In genomic region chr1:172918478-172918877, GRCh38 we compare ENCODE assay signal across 17 cellular contexts.
"Had no signal": no experiment of that assay in that cellular context is flagged by ENCODE, and none has a peak within 500 bp of the region (broad histone marks: within the 10 kb centered on the region; RNA-seq: fewer than 3 reads in every experiment).

No MANE protein-coding gene starts in this region.

- FAIRE-seq: colon had no signal

- H3K27ac Mint-ChIP-seq: activated CD8-positive, alpha-beta T cell treated with anti-CD3 and anti-CD28 coated beads for 36 hours; activated naive CD8-positive, alpha-beta T cell treated with anti-CD3 and anti-CD28 coated beads, Interleukin-2, amount 10 ng/mL, durations not matched to agents 7 days and 5 days; activated T-cell treated with anti-CD3 and anti-CD28 coated beads, Interleukin-2, amount 50 U/mL, for 72 hours; mesothelial cell of epicardium; neural progenitor cell; stimulated activated memory B cell treated with anti-CD40 and anti-IgM and Interleukin-4, amounts not matched to agents 10 μg/mL and 1 μg/mL and 100 μg/mL, for 72 hours; T-cell had no signal

- H3K4me3 Mint-ChIP-seq: activated CD8-positive, alpha-beta T cell treated with anti-CD3 and anti-CD28 coated beads for 36 hours; activated naive CD8-positive, alpha-beta T cell treated with anti-CD3 and anti-CD28 coated beads, Interleukin-2, amount 10 ng/mL, durations not matched to agents 7 days and 5 days; activated T-cell treated with anti-CD3 and anti-CD28 coated beads, Interleukin-2, amount 50 U/mL, for 72 hours; mesothelial cell of epicardium; neural progenitor cell; stimulated activated memory B cell treated with anti-CD40 and anti-IgM and Interleukin-4, amounts not matched to agents 10 μg/mL and 1 μg/mL and 100 μg/mL, for 72 hours; T-cell had no signal

- H3K9me3 ChIP-seq: gastrocnemius medialis had no signal

- H3K4me1 ChIP-seq: gastrocnemius medialis, neural progenitor cell, tibial nerve had no signal

- H3K27ac ChIP-seq: cardiac muscle cell, gastrocnemius medialis, neural progenitor cell, tibial nerve, WERI-Rb-1 had no signal

- H3K36me3 ChIP-seq: cardiac muscle cell, gastrocnemius medialis, neural progenitor cell, tibial nerve, WERI-Rb-1 had no signal

- H3K27me3 ChIP-seq: cardiac muscle cell, gastrocnemius medialis, neural progenitor cell, tibial nerve had no signal

- H2AFZ ChIP-seq: neural progenitor cell had no signal

- H3K9ac ChIP-seq: neural progenitor cell had no signal

- H3K4me3 ChIP-seq: cardiac muscle cell, gastrocnemius medialis, neural progenitor cell, tibial nerve had no signal

- ATAC-seq: activated CD8-positive, alpha-beta T cell treated with anti-CD3 and anti-CD28 coated beads for 36 hours; activated T-cell treated with anti-CD3 and anti-CD28 coated beads, Interleukin-2, amount 50 U/mL, for 72 hours; gastrocnemius medialis; stimulated activated memory B cell treated with anti-CD40 and anti-IgM and Interleukin-4, amounts not matched to agents 10 μg/mL and 1 μg/mL and 100 μg/mL, for 72 hours; T-cell had no signal

- H3K4me2 ChIP-seq: neural progenitor cell had no signal

- H3K4me1 Mint-ChIP-seq: activated naive CD8-positive, alpha-beta T cell treated with anti-CD3 and anti-CD28 coated beads, Interleukin-2, amount 10 ng/mL, durations not matched to agents 7 days and 5 days; neural progenitor cell; stimulated activated memory B cell treated with anti-CD40 and anti-IgM and Interleukin-4, amounts not matched to agents 10 μg/mL and 1 μg/mL and 100 μg/mL, for 72 hours; T-cell had no signal

- DNase-seq: activated CD4-positive, alpha-beta T cell treated with anti-CD3 and anti-CD28 coated beads for 4 hours; activated CD8-positive, alpha-beta memory T cell treated with anti-CD3 and anti-CD28 coated beads, Interleukin-2, amount 50 U/mL, for 4 hours; activated CD8-positive, alpha-beta T cell treated with anti-CD3 and anti-CD28 coated beads for 36 hours; activated gamma-delta T cell treated with Interleukin-2 at 50 U/mL for 16 hours; activated naive CD8-positive, alpha-beta T cell treated with anti-CD3 and anti-CD28 coated beads, Interleukin-2, amount 10 ng/mL, durations not matched to agents 7 days and 5 days; activated T-cell treated with anti-CD3 and anti-CD28 coated beads, Interleukin-2, amount 50 U/mL, for 72 hours; aorta; gastrocnemius medialis; retina; T-cell; WERI-Rb-1 had no signal

- H3K27me3 Mint-ChIP-seq: activated CD8-positive, alpha-beta T cell treated with anti-CD3 and anti-CD28 coated beads for 36 hours; stimulated activated memory B cell treated with anti-CD40 and anti-IgM and Interleukin-4, amounts not matched to agents 10 μg/mL and 1 μg/mL and 100 μg/mL, for 72 hours; T-cell had no signal
